20 cellular contexts compared by ENCODE assay signal in genomic region chr13:27355894-27356293, GRCh38.
DNase-seq lines count a peak whose midpoint lies in the region; TF ChIP-seq lines count a peak whose summit lies in the region.
"Had no signal": no experiment of that assay in that cellular context is flagged by ENCODE, and none has a peak within 500 bp of the region (broad histone marks: within the 10 kb centered on the region; RNA-seq: fewer than 3 reads in every experiment).

No MANE protein-coding gene starts in this region.

- H3K27me3 Mint-ChIP-seq in endothelial cell (ENCODE audit: unreplicated experiment), result peaks cover 2% of the 10 kb centered on the region

- no peak overlapping the region for H4K8ac ChIP-seq in neuronal stem cell (ENCODE audit: low read depth, low read length)

- H3K9me3 ChIP-seq in neuronal stem cell (replicated peaks in 1 of 2; ENCODE audit: control insufficient read depth in 2 of 2, insufficient read depth in 1 of 2, low read depth in 1 of 2, low read length in 2 of 2), result no peaks in the 10 kb centered on the region
- H3K9me3 ChIP-seq: SJSA1 had no signal

- peaks cover 0 to 10% of the 10 kb centered on the region in 2 donors for H3K4me1 ChIP-seq in neuronal stem cell (ENCODE audit: control insufficient read depth in 2 of 2, insufficient read depth in 1 of 2, low read depth in 1 of 2, low read length in 2 of 2)
- H3K4me1 ChIP-seq: foreskin keratinocyte had no signal

- H3K4me1 Mint-ChIP-seq in endothelial cell (ENCODE audit: unreplicated experiment), result peaks cover 12% of the 10 kb centered on the region
- H3K4me1 Mint-ChIP-seq: activated naive CD4-positive, alpha-beta T cell treated with anti-CD3 and anti-CD28 coated beads, Interleukin-2, amount 50 U/mL, for 24 hours; mesothelial cell of epicardium had no signal

- H3K23ac ChIP-seq in neuronal stem cell (ENCODE audit: low read depth, low read length, poor library complexity), result no peak overlapping the region

- H3K4ac ChIP-seq in neuronal stem cell (ENCODE audit: low read length), result no peak overlapping the region

- no peak overlapping the region for H2AK5ac ChIP-seq in neuronal stem cell (ENCODE audit: low read depth, low read length)

- H3K27ac Mint-ChIP-seq in endothelial cell (ENCODE audit: unreplicated experiment), result peak overlapping the region; percentile 32
- H3K27ac Mint-ChIP-seq: activated CD8-positive, alpha-beta T cell treated with anti-CD3 and anti-CD28 coated beads for 36 hours; activated naive CD4-positive, alpha-beta T cell treated with anti-CD3 and anti-CD28 coated beads, Interleukin-2, amount 50 U/mL, for 24 hours; dendritic cell treated with granulocyte-macrophage colony-stimulating factor and Interleukin-4, amounts not matched to agents 40 ng/mL and 50 ng/mL, for 4 days; mesothelial cell of epicardium; T-helper 17 cell had no signal

- no peaks in the 10 kb centered on the region for H3K36me3 ChIP-seq in neuronal stem cell (replicated peaks in 1 of 2; ENCODE audit: control insufficient read depth in 2 of 2, insufficient read depth in 2 of 2, low read length in 2 of 2)
- H3K36me3 ChIP-seq: SJSA1 had no signal

- no peak overlapping the region for H2BK12ac ChIP-seq in neuronal stem cell (ENCODE audit: low read length)

- no peak overlapping the region for H3K4me3 Mint-ChIP-seq in endothelial cell (ENCODE audit: unreplicated experiment)
- H3K4me3 Mint-ChIP-seq: activated CD8-positive, alpha-beta T cell treated with anti-CD3 and anti-CD28 coated beads for 36 hours; activated naive CD4-positive, alpha-beta T cell treated with anti-CD3 and anti-CD28 coated beads, Interleukin-2, amount 50 U/mL, for 24 hours; dendritic cell treated with granulocyte-macrophage colony-stimulating factor and Interleukin-4, amounts not matched to agents 40 ng/mL and 50 ng/mL, for 4 days; mesothelial cell of epicardium; T-helper 17 cell had no signal

- no peaks in the 10 kb centered on the region for H3K9me3 Mint-ChIP-seq in endothelial cell (ENCODE audit: unreplicated experiment)
- H3K9me3 Mint-ChIP-seq: activated CD8-positive, alpha-beta T cell treated with anti-CD3 and anti-CD28 coated beads for 36 hours; activated naive CD4-positive, alpha-beta T cell treated with anti-CD3 and anti-CD28 coated beads, Interleukin-2, amount 50 U/mL, for 24 hours; mesothelial cell of epicardium had no signal

- peak overlapping the region; percentile 7 for H2BK5ac ChIP-seq in neuronal stem cell (ENCODE audit: low read length)

- H2BK15ac ChIP-seq in neuronal stem cell (ENCODE audit: low read length), result no peak overlapping the region

- no peaks in the 10 kb centered on the region for H3K79me1 ChIP-seq in neuronal stem cell (ENCODE audit: low read depth, low read length)

- DNase-seq in NCI-H82 (lab: John Stamatoyannopoulos, UW) (peak; percentile 27), NCI-H82 treated with DMSO at 0.1 percent for 48 hours (lab: John Stamatoyannopoulos, UW; ENCODE audit: unreplicated experiment) (no peak), NCI-H2107 (lab: John Stamatoyannopoulos, UW) (peak; percentile 20), endothelial cell (ENCODE audit: low spot score) (no peak), neuronal stem cell (ENCODE audit: low spot score) (no peak), coronary artery (ENCODE audit: low spot score) (no peak)
- no peak for DNase-seq in activated CD8-positive, alpha-beta memory T cell treated with anti-CD3 and anti-CD28 coated beads, Interleukin-2, amount 50 U/mL, for 4 hours
- DNase-seq in NK-92 treated with Interleukin-12 subunit alpha and Interleukin-12 subunit beta, amount 100 ng/mL, for 24 hours (lab: John Stamatoyannopoulos, UW), result no peak
- DNase-seq: activated CD8-positive, alpha-beta T cell treated with anti-CD3 and anti-CD28 coated beads for 36 hours; activated T-cell treated with anti-CD3 and anti-CD28 coated beads, Interleukin-2, amount 50 U/mL, for 48 hours; DMS153; foreskin keratinocyte; NCI-H187 treated with DMSO at 0.1 percent for 48 hours; T-helper 17 cell had no signal

- H3K9ac ChIP-seq in neuronal stem cell (ENCODE audit: low read depth, low read length, poor library complexity), result no peak overlapping the region

- H3K4me2 ChIP-seq in neuronal stem cell (ENCODE audit: insufficient read depth, low read length, poor library complexity, severe bottlenecking), result no peak overlapping the region

- no peaks in the 10 kb centered on the region for H3K36me3 Mint-ChIP-seq in endothelial cell (ENCODE audit: low read depth, unreplicated experiment)
- H3K36me3 Mint-ChIP-seq: activated naive CD4-positive, alpha-beta T cell treated with anti-CD3 and anti-CD28 coated beads, Interleukin-2, amount 50 U/mL, for 24 hours; mesothelial cell of epicardium had no signal

- H4K91ac ChIP-seq in neuronal stem cell (ENCODE audit: low read depth, low read length, poor library complexity), result no peak overlapping the region

- H3K27me3 ChIP-seq in neuronal stem cell (ENCODE audit: control insufficient read depth in 3 of 3, insufficient read depth in 3 of 3, low read depth in 1 of 3, low read length in 3 of 3), result peaks cover 0 to 11% (median 0%) of the 10 kb centered on the region in 3 experiments
- H3K27me3 ChIP-seq: SJSA1 had no signal

- WGBS in neuronal stem cell (ENCODE audit: extremely low coverage in 2 of 2, insufficient read length in 2 of 2, insufficient replicate concordance in 1 of 2), 2 donors, result no CpG with 5 or more reads among the region's 7 CpGs

- H3K18ac ChIP-seq in neuronal stem cell (ENCODE audit: low read length), result peak overlapping the region; percentile 63

- H3K27ac ChIP-seq in neuronal stem cell (replicated peaks; ENCODE audit: low read length) (no peak overlapping the region), coronary artery (no peak overlapping the region)
- H3K27ac ChIP-seq: foreskin keratinocyte, HL-60, SJSA1, VCaP had no signal

- no peak overlapping the region for H3K14ac ChIP-seq in neuronal stem cell (ENCODE audit: low read length)

- H2AFZ ChIP-seq in neuronal stem cell (ENCODE audit: low read length), result peak overlapping the region; percentile 10

- H2BK120ac ChIP-seq in neuronal stem cell (ENCODE audit: low read depth, low read length), result no peak overlapping the region

- H3K4me3 ChIP-seq in neuronal stem cell (ENCODE audit: low read length in 2 of 2) (no peak overlapping the region), coronary artery (no peak overlapping the region)
- H3K4me3 ChIP-seq: SJSA1 had no signal

- TF ChIP-seq CTCF in endothelial cell (IDR thresholded peaks at IDR 0.05; ENCODE audit: unreplicated experiment) (no peak), coronary artery (IDR thresholded peaks at IDR 0.05) (no peak)

Comparison
In these comparisons a context has a peak if more than half of its experiments do, and no peak if none do; other contexts are left out.
1. DNase-seq: peak in NCI-H82 (single experiment) and NCI-H2107 (single experiment); none in NCI-H82 treated with DMSO at 0.1 percent for 48 hours (single experiment), endothelial cell (single experiment), neuronal stem cell (single experiment), coronary artery (single experiment), activated CD8-positive, alpha-beta memory T cell treated with anti-CD3 and anti-CD28 coated beads, Interleukin-2, amount 50 U/mL, for 4 hours (single experiment) and NK-92 treated with Interleukin-12 subunit alpha and Interleukin-12 subunit beta, amount 100 ng/mL, for 24 hours (single experiment).